Comparison of ENCODE assay signal across 28 cellular contexts in the genomic region with DNA sequence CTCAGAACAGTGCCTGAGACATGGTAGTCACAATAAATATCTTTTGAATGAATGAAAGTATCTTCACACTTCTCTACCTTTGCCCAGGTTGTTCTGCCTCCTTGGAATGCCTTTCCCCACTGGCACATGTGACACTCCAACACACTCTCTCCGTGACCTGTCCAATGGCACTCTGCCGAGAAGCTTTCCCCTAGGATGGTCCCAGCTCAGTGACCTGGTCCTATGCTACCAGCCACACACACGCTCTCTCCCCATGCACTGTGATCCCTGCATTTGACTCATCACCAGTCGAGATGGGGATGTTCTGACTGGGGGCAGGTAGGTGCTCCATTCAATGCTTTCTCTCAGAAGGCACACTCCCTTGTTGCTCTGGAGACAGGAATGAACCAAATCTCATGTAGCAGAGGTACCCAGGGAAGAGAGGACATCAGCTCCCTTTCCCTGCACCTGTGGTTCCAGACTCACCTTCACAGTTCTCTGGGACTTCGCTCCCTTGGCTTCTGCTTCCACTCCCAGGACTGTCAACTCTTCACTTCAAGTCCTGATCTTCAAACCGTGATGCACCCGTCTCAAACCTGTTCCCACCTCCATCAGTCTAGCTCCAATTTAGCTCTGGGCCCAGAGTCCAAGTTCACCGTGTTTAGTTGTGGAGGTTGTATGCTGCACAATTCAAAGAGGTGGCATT. TPM values are rescaled to one million over a fixed set of nuclear protein-coding genes. Genes with fewer than 3 reads are reported as not detected.
DNase-seq lines count a peak whose midpoint lies in the region; ATAC-seq, FAIRE-seq and TF ChIP-seq lines count a peak whose summit lies in the region.
"Had no signal": no experiment of that assay in that cellular context is flagged by ENCODE, and none has a peak within 500 bp of the region (broad histone marks: within the 10 kb centered on the region; RNA-seq: fewer than 3 reads in every experiment).

No MANE protein-coding gene starts in this region.

- no peaks in the 10 kb centered on the region for H3K36me3 Mint-ChIP-seq in type B pancreatic cell

- ATAC-seq in left lobe of liver: no peak
- ATAC-seq: PC-3, Right ventricle myocardium inferior had no signal

- TF ChIP-seq CTCF in bronchial epithelial cell (IDR thresholded peaks at IDR 0.05; ENCODE audit: insufficient read depth, low read length, severe bottlenecking): no peak
- no peak for TF ChIP-seq CTCF in type B pancreatic cell (conservative IDR thresholded peaks at IDR 0.05)

- peaks cover 15% of the 10 kb centered on the region for H3K4me1 Mint-ChIP-seq in type B pancreatic cell (ENCODE audit: unreplicated experiment)
- H3K4me1 Mint-ChIP-seq: IgD-negative memory B cell had no signal

- peaks cover 5% of the 10 kb centered on the region for H3K27me3 ChIP-seq in bronchial epithelial cell (ENCODE audit: control insufficient read depth, insufficient read depth, low read length)

- no peak overlapping the region for H3K4me3 Mint-ChIP-seq in type B pancreatic cell
- H3K4me3 Mint-ChIP-seq: IgD-negative memory B cell had no signal

- FAIRE-seq in bronchial epithelial cell (lab: Jason Lieb, UNC): peak; percentile 92
- FAIRE-seq: GM12891 had no signal

- no peak overlapping the region for H3K4me3 ChIP-seq in bronchial epithelial cell (ENCODE audit: low read depth, low read length)
- H3K4me3 ChIP-seq: GM23248, HAP-1, SJCRH30 had no signal

- H3K9me3 Mint-ChIP-seq in type B pancreatic cell: no peaks in the 10 kb centered on the region
- H3K9me3 Mint-ChIP-seq: IgD-negative memory B cell had no signal

- peak; percentile 44 for DNase-seq in activated CD8-positive, alpha-beta memory T cell treated with anti-CD3 and anti-CD28 coated beads for 24 hours
- no peak for DNase-seq in activated CD8-positive, alpha-beta memory T cell treated with anti-CD3 and anti-CD28 coated beads, Interleukin-2, amount 50 U/mL, for 4 hours
- no peak for DNase-seq in bronchial epithelial cell (ENCODE audit: low read depth)
- DNase-seq in left lobe of liver (ENCODE audit: low spot score): peak; percentile 38
- DNase-seq in type B pancreatic cell (ENCODE audit: extremely low spot score, unreplicated experiment): peak; percentile 42
- no peak for DNase-seq in kidney tubule cell (ENCODE audit: low spot score)
- DNase-seq in A172 (ENCODE audit: low spot score): no peak
- no peak for DNase-seq in NCI-H1048 (lab: John Stamatoyannopoulos, UW)
- DNase-seq: 8988T; Calu3; DMS79 treated with DMSO at 0.1 percent for 48 hours; GF-D8; GM23248; MM.1S; NCI-H1417; NCI-H1694; NCI-H2029 treated with DMSO at 0.1 percent for 48 hours; NCI-H446 treated with DMSO at 0.1 percent for 48 hours; NCI-H526; NCI-H82; NK-92 treated with Interleukin-12 subunit alpha and Interleukin-12 subunit beta, amount 100 ng/mL, for 24 hours; PC-3; SJCRH30 had no signal

- no peaks in the 10 kb centered on the region for H3K27me3 Mint-ChIP-seq in type B pancreatic cell

- H3K27ac Mint-ChIP-seq in type B pancreatic cell: no peak overlapping the region
- H3K27ac Mint-ChIP-seq: IgD-negative memory B cell had no signal

- no peaks in the 10 kb centered on the region for H3K36me3 ChIP-seq in bronchial epithelial cell (ENCODE audit: control insufficient read depth, insufficient read depth, low read length)
- H3K36me3 ChIP-seq: HAP-1, SJCRH30 had no signal

RNA-seq across cellular contexts. Expression of a gene that starts 30.7 kb away (rescaled TPM):
- total RNA-seq in bronchial epithelial cell (not detected in 2 replicates), left lobe of liver (not detected), type B pancreatic cell (ENCODE audit: low replicate concordance) (2.1 and 2.7 TPM in 2 replicates)
- total RNA-seq in A172 (2014; rRNA removed; shearing (Covaris generic)): 0.22 and 1.7 TPM in 2 replicates
- total RNA-seq: Calu3, GM23248, RPMI7951 had no signal

Comparison
In these comparisons a context has a peak if more than half of its experiments do, and no peak if none do; other contexts are left out.
1. DNase-seq: peak in activated CD8-positive, alpha-beta memory T cell treated with anti-CD3 and anti-CD28 coated beads for 24 hours (single experiment), left lobe of liver (single experiment) and type B pancreatic cell (single experiment); none in activated CD8-positive, alpha-beta memory T cell treated with anti-CD3 and anti-CD28 coated beads, Interleukin-2, amount 50 U/mL, for 4 hours (single experiment), bronchial epithelial cell (single experiment), kidney tubule cell (single experiment), A172 (single experiment) and NCI-H1048 (single experiment).